In the genomic region with DNA sequence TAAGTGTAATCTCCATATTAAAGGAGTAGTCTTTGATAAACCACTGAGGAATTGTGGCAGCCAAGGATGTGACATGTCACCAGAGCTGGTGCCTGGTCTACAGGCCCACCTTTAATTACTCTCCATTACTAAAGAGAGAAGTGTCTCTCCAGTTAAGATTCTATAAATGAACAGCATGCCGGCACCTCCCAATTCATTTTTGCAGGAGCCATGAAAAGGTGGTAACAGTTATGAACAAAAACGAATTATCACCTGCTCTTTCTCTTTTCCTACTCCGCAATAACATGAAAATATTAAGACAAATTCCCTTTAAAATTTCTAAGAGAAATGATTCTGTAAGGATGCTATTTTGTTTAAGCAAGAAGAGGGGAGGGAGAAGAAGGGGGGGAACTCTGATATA, we compare ENCODE assay signal across 21 cellular contexts.
A peak's percentile ranks its signal among the peaks of the same experiment; 100 is the strongest.
DNase-seq lines count a peak whose midpoint lies in the region; ATAC-seq, FAIRE-seq and TF ChIP-seq lines count a peak whose summit lies in the region.
"Had no signal": no experiment of that assay in that cellular context is flagged by ENCODE, and none has a peak within 500 bp of the region (broad histone marks: within the 10 kb centered on the region; RNA-seq: fewer than 3 reads in every experiment).

No MANE protein-coding gene starts in this region.

- FAIRE-seq in K562 (lab: Jason Lieb, UNC) (no peak), H1 (lab: Jason Lieb, UNC) (no peak), pancreas (lab: Jason Lieb, UNC) (no peak)
- FAIRE-seq: A549, D721Med, G401.6, GM12891, GM19239 had no signal

- 17% methylated on average over 3 of the region's 3 CpGs for WGBS in K562 (ENCODE audit: insufficient coverage, low coverage, missing lambda C conversion rate)
- 96% methylated on average over 3 of the region's 3 CpGs; no CpG with 5 or more reads in 1 of the 2 experiments for WGBS in H1 (ENCODE audit: extremely low coverage in 1 of 2, insufficient coverage in 1 of 2, insufficient read length in 1 of 2, insufficient replicate concordance in 2 of 2, low coverage in 1 of 2, low lambda C conversion rate in 2 of 2, missing lambda C conversion rate in 1 of 2), 2 experiments
- WGBS in pancreas, 2 donors, result 71 to 74% methylated on average over 3 of the region's 3 CpGs

- TF ChIP-seq CTCF in K562 (IDR thresholded peaks at IDR 0.05 in 2 of 3, conservative IDR thresholded peaks at IDR 0.05 in 1 of 3; ENCODE audit: insufficient read depth in 2 of 3, low read depth in 1 of 3, low read length in 3 of 3) (no peak), H1 (IDR thresholded peaks at IDR 0.05; ENCODE audit: control extremely low read depth in 1 of 3, insufficient read depth in 1 of 3, low read depth in 1 of 3, low read length in 3 of 3) (no peak), neural cell (IDR thresholded peaks at IDR 0.05; ENCODE audit: poor library complexity, severe bottlenecking) (no peak), pancreas (IDR thresholded peaks at IDR 0.05) (no peak)

- H4K5ac ChIP-seq in H1 (ENCODE audit: insufficient read length, low read depth, low read length), result no peak overlapping the region

- no peak overlapping the region for H3K18ac ChIP-seq in H1 (ENCODE audit: extremely low read depth, low read length)

- no peak overlapping the region for H2BK20ac ChIP-seq in H1 (ENCODE audit: low read length)

- no peak overlapping the region for H4K91ac ChIP-seq in H1 (replicated peaks; ENCODE audit: insufficient read length, low read length)

- no peaks in the 10 kb centered on the region; the same call in 1 of the 2 replicates for H3K23me2 ChIP-seq in H1 (ENCODE audit: low read depth, low read length)

- no peaks in the 10 kb centered on the region for H3F3A ChIP-seq in neural cell (ENCODE audit: insufficient read depth, low read length, poor library complexity, severe bottlenecking)

- H3K9me1 ChIP-seq in K562 (ENCODE audit: control insufficient read depth, insufficient read depth, low read length), result no peaks in the 10 kb centered on the region

- no peaks in the 10 kb centered on the region for H3K9me2 ChIP-seq in neural cell (ENCODE audit: insufficient read depth, low read length)

- ATAC-seq in K562 (no peak), pancreas (no peak), HG02610 (IDR thresholded peaks at IDR 0.05; ENCODE audit: unreplicated experiment) (no peak)
- ATAC-seq: A549 had no signal

- H2AFZ ChIP-seq in K562 (ENCODE audit: low read depth, low read length), result no peak overlapping the region
- H2AFZ ChIP-seq in H1 (ENCODE audit: low read length), result no peak overlapping the region
- no peak overlapping the region for H2AFZ ChIP-seq in neural cell (ENCODE audit: low read depth, low read length)

- H3K4ac ChIP-seq in H1 (replicated peaks; ENCODE audit: insufficient read length, low read depth, low read length), result no peak overlapping the region

- no peaks in the 10 kb centered on the region for H3K79me2 ChIP-seq in K562 (ENCODE audit: control insufficient read depth, insufficient read depth, low read length)
- H3K79me2 ChIP-seq in H1 (ENCODE audit: control insufficient read depth in 1 of 2, insufficient read depth in 2 of 2, low read length in 2 of 2), result no peaks in the 10 kb centered on the region
- no peaks in the 10 kb centered on the region for H3K79me2 ChIP-seq in neural cell (replicated peaks; ENCODE audit: insufficient read depth, low read length)

- H3K9me3 ChIP-seq in K562 (replicated peaks; ENCODE audit: control insufficient read depth, insufficient read depth, low read depth, low read length) (no peaks in the 10 kb centered on the region), H1 (ENCODE audit: insufficient read depth in 2 of 2, low read depth in 1 of 2, low read length in 1 of 2) (no peaks in the 10 kb centered on the region), neural cell (ENCODE audit: low read length) (no peaks in the 10 kb centered on the region), pancreas (no peaks in the 10 kb centered on the region)
- H3K9me3 ChIP-seq: A549, BE2C, BLaER1 had no signal

- H3K23ac ChIP-seq in H1 (ENCODE audit: insufficient read length), result no peak overlapping the region

- peaks cover 0 to 7% of the 10 kb centered on the region in 2 experiments; a peak in 2 of 5 replicates for H3K4me1 ChIP-seq in K562 (replicated peaks in 1 of 2; ENCODE audit: control insufficient read depth in 2 of 2, insufficient read depth in 2 of 2, low read length in 2 of 2)
- H3K4me1 ChIP-seq in H1 (replicated peaks in 1 of 4; ENCODE audit: control insufficient read depth in 3 of 4, insufficient read depth in 4 of 4, low read length in 3 of 4), result peaks cover 0 to 18% (median 2%) of the 10 kb centered on the region in 4 experiments; a peak in 4 of 7 replicates
- no peaks in the 10 kb centered on the region for H3K4me1 ChIP-seq in pancreas
- H3K4me1 ChIP-seq: A549, BE2C had no signal

- no peaks in the 10 kb centered on the region for H4K20me1 ChIP-seq in K562 (replicated peaks; ENCODE audit: control insufficient read depth, insufficient read depth, low read length)
- no peaks in the 10 kb centered on the region for H4K20me1 ChIP-seq in H1 (replicated peaks in 1 of 2; ENCODE audit: control insufficient read depth in 1 of 2, insufficient read depth in 2 of 2, low read length in 2 of 2)
- H4K20me1 ChIP-seq in neural cell (ENCODE audit: insufficient read depth), result no peaks in the 10 kb centered on the region
- H4K20me1 ChIP-seq: BLaER1 had no signal

- DNase-seq in K562 (ENCODE audit: extremely low read depth in 1 of 4, low spot score in 3 of 4), result no peak
- DNase-seq in H1 (ENCODE audit: low read depth in 1 of 2, low spot score in 2 of 2), result no peak
- no peak for DNase-seq in pancreas
- DNase-seq: AML-193; BE2C; C1 segment of cervical spinal cord; CD4-positive, alpha-beta memory T cell; CD4-positive, CD25-positive, alpha-beta regulatory T cell; CD8-positive, alpha-beta memory T cell; COR-L47; DMS79 treated with DMSO at 0.1 percent for 48 hours; GF-D8 had no signal

- no peak overlapping the region for H2BK12ac ChIP-seq in H1 (ENCODE audit: low read depth, low read length)

- H2AK5ac ChIP-seq in H1 (ENCODE audit: low read depth, low read length), result no peak overlapping the region

- POLR2A ChIA-PET in K562 (lab: Yijun Ruan, JAX) (interaction anchor here (0.6 kb wide), 1 partner anchor 87 kb away, joined by 4 read pairs; no protein-coding TSS in a partner anchor), H1 (lab: Charles Lee; ENCODE audit: partially characterized antibody) (no interaction called here)

- CTCF ChIA-PET in K562 (lab: Yijun Ruan, JAX; ENCODE audit: low intra/inter-chr PET ratio), result no interaction called here
- CTCF ChIA-PET in H1 (lab: Charles Lee; ENCODE audit: partially characterized antibody), result interaction anchor here (0.6 to 1.8 kb wide), 3 partner anchors 30 to 1060 kb away, joined by 3 to 5 read pairs (median 4); no protein-coding TSS in a partner anchor

- no peak overlapping the region for H3K4me3 ChIP-seq in K562
- H3K4me3 ChIP-seq in H1 (ENCODE audit: extremely low read depth in 1 of 4, insufficient read depth in 2 of 4, low read depth in 3 of 4, low read length in 4 of 4), result no peak overlapping the region
- H3K4me3 ChIP-seq in neural cell (ENCODE audit: low read length), result peak overlapping the region; percentile 5
- no peak overlapping the region for H3K4me3 ChIP-seq in pancreas
- H3K4me3 ChIP-seq: A549, BLaER1 had no signal

- H3K36me3 ChIP-seq in K562 (ENCODE audit: control insufficient read depth, insufficient read depth, low read length), result no peaks in the 10 kb centered on the region
- no peaks in the 10 kb centered on the region for H3K36me3 ChIP-seq in H1 (ENCODE audit: control insufficient read depth in 2 of 4, insufficient read depth in 4 of 4, low read length in 3 of 4)
- no peaks in the 10 kb centered on the region for H3K36me3 ChIP-seq in neural cell (ENCODE audit: insufficient read depth, low read length)
- H3K36me3 ChIP-seq in pancreas, result no peaks in the 10 kb centered on the region
- H3K36me3 ChIP-seq: BE2C, BLaER1 had no signal

- H3K27ac ChIP-seq in K562 (ENCODE audit: extremely low read depth, low read depth, low read length) (no peak overlapping the region), H1 (ENCODE audit: low read depth, low read length) (no peak overlapping the region), neural cell (ENCODE audit: low read length) (no peak overlapping the region), pancreas (no peak overlapping the region)
- H3K27ac ChIP-seq: 22Rv1, A549, BLaER1 had no signal

- no peak overlapping the region for H3K4me2 ChIP-seq in K562 (ENCODE audit: insufficient read depth, low read length)
- H3K4me2 ChIP-seq in H1 (ENCODE audit: insufficient read depth in 1 of 2, low read depth in 2 of 2, low read length in 2 of 2), result no peak overlapping the region
- no peak overlapping the region for H3K4me2 ChIP-seq in neural cell (ENCODE audit: low read length)
- H3K4me2 ChIP-seq: A549, BLaER1 had no signal

- H2BK15ac ChIP-seq in H1 (ENCODE audit: low read length), result no peak overlapping the region

- intact Hi-C loops in K562 (cut with micrococcal nuclease), result no loop called here
- intact Hi-C loops in pancreas (cut with DNase I), result no loop called here

- H2BK5ac ChIP-seq in H1 (ENCODE audit: low read depth, low read length), result no peak overlapping the region

- H3K56ac ChIP-seq in H1 (replicated peaks; ENCODE audit: insufficient read length, low read depth, low read length), result no peak overlapping the region

- in situ Hi-C loops in K562 (cut with MboI), result no loop called here

- no peak for TF ChIP-seq EP300 in K562 (IDR thresholded peaks at IDR 0.05; ENCODE audit: low read length)
- no peak for TF ChIP-seq EP300 in H1 (IDR thresholded peaks at IDR 0.05; ENCODE audit: borderline replicate concordance in 1 of 2, low read depth in 2 of 2, low read length in 2 of 2)
- TF ChIP-seq EP300 in neural cell (conservative IDR thresholded peaks at IDR 0.05; ENCODE audit: poor library complexity, severe bottlenecking), result no peak

- TF ChIP-seq POLR2A in K562 (conservative IDR thresholded peaks at IDR 0.05) (peak; percentile 66), H1 (IDR thresholded peaks at IDR 0.05; ENCODE audit: control extremely low read depth in 1 of 2, low read depth in 2 of 2, low read length in 2 of 2) (no peak; a peak in 1 of 3 replicates)

- BruUV-seq in K562 (replicated peaks; lab: Mats Ljungman, UMichigan), result no TSS peak

- TF ChIP-seq RAD21 in K562 (CRISPR knock-in tag; conservative IDR thresholded peaks at IDR 0.05 in 1 of 2, IDR thresholded peaks at IDR 0.05 in 1 of 2) (no peak), H1 (IDR thresholded peaks at IDR 0.05 in 1 of 2, conservative IDR thresholded peaks at IDR 0.05 in 1 of 2; ENCODE audit: low read depth in 2 of 2, low read length in 2 of 2) (no peak), neural cell (conservative IDR thresholded peaks at IDR 0.05) (no peak)

- H3K14ac ChIP-seq in H1 (ENCODE audit: insufficient read length), result no peak overlapping the region

- H3K27me3 ChIP-seq in K562 (ENCODE audit: control insufficient read depth in 2 of 2, insufficient read depth in 2 of 2, low read length in 2 of 2) (peaks cover 11 to 24% of the 10 kb centered on the region in 2 experiments; a peak in 4 of 5 replicates), H1 (replicated peaks in 1 of 4; ENCODE audit: control insufficient read depth in 3 of 4, extremely low read depth in 1 of 4, insufficient read depth in 3 of 4, low read length in 3 of 4) (no peaks in the 10 kb centered on the region), neural cell (ENCODE audit: insufficient read depth, low read depth, low read length) (peaks cover 5% of the 10 kb centered on the region), pancreas (no peaks in the 10 kb centered on the region)
- H3K27me3 ChIP-seq: BE2C, BLaER1 had no signal

- no peak overlapping the region for H4K8ac ChIP-seq in H1 (ENCODE audit: extremely low read depth, insufficient read depth, low read length)

- H3K9ac ChIP-seq in K562 (ENCODE audit: insufficient read depth in 1 of 2, low read depth in 2 of 2, low read length in 2 of 2) (no peak overlapping the region), H1 (replicated peaks in 1 of 4; ENCODE audit: extremely low read depth in 1 of 4, low read depth in 3 of 4, low read length in 3 of 4) (no peak overlapping the region), neural cell (ENCODE audit: low read length) (no peak overlapping the region)
- H3K9ac ChIP-seq: BLaER1 had no signal

- H3K79me1 ChIP-seq in H1 (ENCODE audit: low read depth, low read length), result no peaks in the 10 kb centered on the region

- H2BK120ac ChIP-seq in H1 (replicated peaks; ENCODE audit: low read depth, low read length), result no peak overlapping the region
